8 cellular contexts compared by ENCODE assay signal in the genomic region with DNA sequence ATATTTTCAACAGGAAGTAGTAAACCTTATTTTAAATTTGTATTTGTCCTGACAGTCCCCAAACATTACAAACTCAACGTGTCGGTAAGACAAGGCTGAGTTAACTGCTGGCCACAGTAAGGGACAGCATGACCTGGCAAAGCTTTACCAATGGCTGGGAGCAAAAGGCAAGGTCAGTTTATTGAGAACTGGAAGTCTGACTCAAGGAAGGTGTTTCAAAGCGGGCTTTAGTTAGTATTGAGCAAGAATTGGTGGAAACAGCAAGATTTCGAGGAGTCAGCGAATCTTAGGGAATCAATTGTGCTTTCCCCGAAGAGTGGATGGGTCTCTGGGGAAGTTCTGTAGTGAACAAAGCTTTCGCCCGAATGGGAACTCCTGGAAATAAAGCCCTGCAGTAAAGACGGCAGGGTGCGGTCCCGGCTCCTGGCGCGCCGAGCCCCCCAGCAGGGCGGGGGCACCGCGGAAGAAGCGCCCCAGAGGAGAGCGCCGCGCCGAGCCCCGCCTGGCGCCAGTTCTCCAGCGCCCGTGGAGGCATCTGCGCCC. TPM values are rescaled to one million over a fixed set of nuclear protein-coding genes. Genes with fewer than 3 reads are reported as not detected.
A peak's percentile ranks its signal among the peaks of the same experiment; 100 is the strongest.
DNase-seq lines count a peak whose midpoint lies in the region; ATAC-seq and TF ChIP-seq lines count a peak whose summit lies in the region.

No MANE protein-coding gene starts in this region.

- H3K36me3 ChIP-seq in heart left ventricle (peaks cover 0 to 22% (median 18%) of the 10 kb centered on the region in 9 donors), prostate gland (no peaks in the 10 kb centered on the region)

- peaks cover 49% of the 10 kb centered on the region for H3K4me1 Mint-ChIP-seq in activated naive CD4-positive, alpha-beta T cell treated with anti-CD3 and anti-CD28 coated beads, Interleukin-2, amount 50 U/mL, for 24 hours
- H3K4me1 Mint-ChIP-seq in activated CD4-positive, alpha-beta memory T cell treated with anti-CD3 and anti-CD28 coated beads, Interleukin-2, amount 10 ng/mL, durations not matched to agents 7 days and 5 days = peaks cover 62% of the 10 kb centered on the region

- TF ChIP-seq POLR2A in heart left ventricle (IDR thresholded peaks at IDR 0.05) (no peak), prostate gland (IDR thresholded peaks at IDR 0.05) (no peak)

- H3K4me1 ChIP-seq in heart left ventricle (peaks cover 3 to 75% (median 52%) of the 10 kb centered on the region in 12 donors), prostate gland (replicated peaks) (peaks cover 8% of the 10 kb centered on the region)

- H3K36me3 Mint-ChIP-seq in activated naive CD4-positive, alpha-beta T cell treated with anti-CD3 and anti-CD28 coated beads, Interleukin-2, amount 50 U/mL, for 24 hours = peaks cover 11% of the 10 kb centered on the region
- peaks cover 31% of the 10 kb centered on the region for H3K36me3 Mint-ChIP-seq in activated CD4-positive, alpha-beta memory T cell treated with anti-CD3 and anti-CD28 coated beads, Interleukin-2, amount 10 ng/mL, durations not matched to agents 7 days and 5 days (ENCODE audit: low read depth)

- WGBS in heart left ventricle, 4 donors = 1 to 4% (median 1%) methylated on average over 12 to 27 of the region's 27 CpGs
- 1% methylated on average over 24 of the region's 27 CpGs for WGBS in prostate gland

- H3K27me3 ChIP-seq in heart left ventricle = no peaks in the 10 kb centered on the region
- H3K27me3 ChIP-seq in prostate gland (replicated peaks; ENCODE audit: insufficient read depth) = no peaks in the 10 kb centered on the region

- DNase-seq in activated naive CD4-positive, alpha-beta T cell treated with anti-CD3 and anti-CD28 coated beads, Interleukin-2, amount 50 U/mL, for 16 hours = no peak
- DNase-seq in activated CD4-positive, alpha-beta memory T cell treated with anti-CD3 and anti-CD28 coated beads, Interleukin-2, amount 10 ng/mL, durations not matched to agents 7 days and 5 days = no peak
- DNase-seq in heart left ventricle = no peak
- DNase-seq in prostate gland (ENCODE audit: low spot score) = no peak
- DNase-seq in stimulated activated CD4-positive, alpha-beta T cell treated with anti-CD3 and anti-CD28 coated beads, Interleukin-4, amount 100 ng/mL, for 24 hours = no peak

- H3K9me3 Mint-ChIP-seq in activated naive CD4-positive, alpha-beta T cell treated with anti-CD3 and anti-CD28 coated beads, Interleukin-2, amount 50 U/mL, for 24 hours = no peaks in the 10 kb centered on the region
- H3K9me3 Mint-ChIP-seq in activated CD4-positive, alpha-beta memory T cell treated with anti-CD3 and anti-CD28 coated beads, Interleukin-2, amount 10 ng/mL, durations not matched to agents 7 days and 5 days = no peaks in the 10 kb centered on the region

- intact Hi-C loops in heart left ventricle (cut with DNase I) = loop anchor here in 9 of 10 donors (5.0 to 10.0 kb wide), 9 partner anchors 36 to 276 kb away; partner anchors contain the start of genes NAPB (in 4 of the 9), CST9 (in 2 of the 9) and CST3 (in 1 of the 9)
- intact Hi-C loops in prostate gland (cut with DNase I) = loop anchor here (5.0 to 10.0 kb wide), 4 partner anchors 61 to 1634 kb away; partner anchors contain the start of genes APMAP, CST9 and NAPB

- CTCF ChIA-PET in activated CD4-positive, alpha-beta memory T cell treated with anti-CD3 and anti-CD28 coated beads, Interleukin-2, amount 10 ng/mL, durations not matched to agents 7 days and 5 days (lab: Charles Lee) = interaction anchor here (1.0 to 4.7 kb wide), 2 partner anchors 11 to 61 kb away, joined by 5 to 54 read pairs; partner anchors contain the start of genes NAPB and NXT1

- no peaks in the 10 kb centered on the region for H3K27me3 Mint-ChIP-seq in activated naive CD4-positive, alpha-beta T cell treated with anti-CD3 and anti-CD28 coated beads, Interleukin-2, amount 50 U/mL, for 24 hours
- H3K27me3 Mint-ChIP-seq in activated CD4-positive, alpha-beta memory T cell treated with anti-CD3 and anti-CD28 coated beads, Interleukin-2, amount 10 ng/mL, durations not matched to agents 7 days and 5 days = no peaks in the 10 kb centered on the region

- peak in 2 of 12 donors; percentile 15 to 20 for TF ChIP-seq CTCF in heart left ventricle (IDR thresholded peaks at IDR 0.05)
- TF ChIP-seq CTCF in prostate gland (IDR thresholded peaks at IDR 0.05) = no peak

- H3K27ac ChIP-seq in heart left ventricle (peak overlapping the region; percentile 95 to 100 (median 100)), prostate gland (peak overlapping the region; percentile 97 to 98)

- no peaks in the 10 kb centered on the region for H3K9me3 ChIP-seq in heart left ventricle
- H3K9me3 ChIP-seq in prostate gland = no peaks in the 10 kb centered on the region

- H3K4me3 ChIP-seq in heart left ventricle (peak overlapping the region; percentile 24 to 94 (median 84)), prostate gland (peak overlapping the region; percentile 78 to 91)

- H3K4me3 Mint-ChIP-seq in activated naive CD4-positive, alpha-beta T cell treated with anti-CD3 and anti-CD28 coated beads, Interleukin-2, amount 50 U/mL, for 24 hours = peak overlapping the region; percentile 87
- H3K4me3 Mint-ChIP-seq in activated CD4-positive, alpha-beta memory T cell treated with anti-CD3 and anti-CD28 coated beads, Interleukin-2, amount 10 ng/mL, durations not matched to agents 7 days and 5 days = peak overlapping the region; percentile 79

- peak in 3 of 4 donors; percentile 0 to 19 (median 16) for ATAC-seq in heart left ventricle
- ATAC-seq in HG03025 (IDR thresholded peaks at IDR 0.05; ENCODE audit: low FRiP score, unreplicated experiment) = no peak
- no peak for ATAC-seq in GM18519 (IDR thresholded peaks at IDR 0.05; ENCODE audit: low FRiP score, unreplicated experiment)

- POLR2A ChIA-PET in activated CD4-positive, alpha-beta memory T cell treated with anti-CD3 and anti-CD28 coated beads, Interleukin-2, amount 10 ng/mL, durations not matched to agents 7 days and 5 days (lab: Charles Lee) = interaction anchor here (1.0 to 5.6 kb wide), 7 partner anchors 9 to 218 kb away, joined by 3 to 82 read pairs (median 5); partner anchors contain the start of genes NAPB and NXT1

- H3K27ac Mint-ChIP-seq in activated naive CD4-positive, alpha-beta T cell treated with anti-CD3 and anti-CD28 coated beads, Interleukin-2, amount 50 U/mL, for 24 hours = peak overlapping the region; percentile 93
- H3K27ac Mint-ChIP-seq in activated CD4-positive, alpha-beta memory T cell treated with anti-CD3 and anti-CD28 coated beads, Interleukin-2, amount 10 ng/mL, durations not matched to agents 7 days and 5 days = peak overlapping the region; percentile 86

RNA-seq across cellular contexts. Expression of gene GZF1, which starts 0.8 kb away (rescaled TPM):
- total RNA-seq in activated CD4-positive, alpha-beta memory T cell treated with anti-CD3 and anti-CD28 coated beads, Interleukin-2, amount 10 ng/mL, durations not matched to agents 7 days and 5 days = 10 to 100 TPM; 13.5 to 14.3 TPM
- total RNA-seq in heart left ventricle (10 to 100 TPM; 16.5 to 34.6 (median 27.9) TPM), prostate gland (10 to 100 TPM in 1 of 2 donors, 1 to 10 TPM in 1; 9.4 to 45.3 TPM)
- 10 to 100 TPM in 1 of 2 donors, 1 to 10 TPM in 1; 8.6 to 15.2 TPM for polyA plus RNA-seq in heart left ventricle

RNA-seq across cellular contexts. Expression of gene NXT1, which starts 10.6 kb away (rescaled TPM):
- total RNA-seq in activated CD4-positive, alpha-beta memory T cell treated with anti-CD3 and anti-CD28 coated beads, Interleukin-2, amount 10 ng/mL, durations not matched to agents 7 days and 5 days = 10 to 100 TPM; 26.2 to 28.4 TPM
- total RNA-seq in heart left ventricle (10 to 100 TPM in 3 of 9 donors, 1 to 10 TPM in 6; 4.2 to 13.8 (median 9.1) TPM), prostate gland (10 to 100 TPM; 39.2 to 59.8 TPM)
- polyA plus RNA-seq in heart left ventricle = 10 to 100 TPM in 1 of 2 donors, 1 to 10 TPM in 1; 5.7 to 20.1 TPM

Comparison
In these comparisons a context has a peak if more than half of its experiments do, and no peak if none do; other contexts are left out.
1. ATAC-seq: peak in heart left ventricle (3 of 4); none in HG03025 (single experiment) and GM18519 (single experiment).